In genomic region chr15:40238481-40238926, GRCh38 we compare ENCODE assay signal across 9 cellular contexts. TPM values are rescaled to one million over a fixed set of nuclear protein-coding genes. Genes with fewer than 3 reads are reported as not detected.
DNase-seq lines count a peak whose midpoint lies in the region; ATAC-seq, FAIRE-seq and TF ChIP-seq lines count a peak whose summit lies in the region.
"Had no signal": no experiment of that assay in that cellular context is flagged by ENCODE, and none has a peak within 500 bp of the region (broad histone marks: within the 10 kb centered on the region; RNA-seq: fewer than 3 reads in every experiment).

No MANE protein-coding gene starts in this region.

- H3K4me3 Mint-ChIP-seq in type B pancreatic cell = peak overlapping the region; percentile 69
- no peak overlapping the region for H3K4me3 Mint-ChIP-seq in T-helper 2 cell treated with Interferon-gamma antibody and Interleukin-4, amounts not matched to agents 5 μg/mL and 100 μg/mL, for 36 hours

- CTCF ChIA-PET in K562 (lab: Yijun Ruan, JAX; ENCODE audit: low intra/inter-chr PET ratio) (no interaction called here), GM10248 (lab: Yijun Ruan, JAX) (interaction anchor here (1.0 to 10.0 kb wide), 10 partner anchors 10 to 193 kb away, joined by 3 to 101 read pairs (median 10); no protein-coding TSS in a partner anchor)

- 0 out of 2 replicates have a peak, but pooled peaks cover 3% of the 10 kb centered on the region for H4K20me1 ChIP-seq in K562 (replicated peaks; ENCODE audit: control insufficient read depth, insufficient read depth, low read length)

- ATAC-seq in Right ventricle myocardium inferior (no peak), right cardiac atrium (no peak), K562 (no peak), left lung (peak; percentile 8)
- ATAC-seq in activated CD4-positive, CD25-positive, alpha-beta regulatory T cell treated with anti-CD3 and anti-CD28 coated beads, Interleukin-2, amount 50 U/mL, for 24 hours = no peak

- TF ChIP-seq EP300 in K562 (IDR thresholded peaks at IDR 0.05; ENCODE audit: low read length) = no peak

- WGBS in right cardiac atrium = 31% methylated on average over 6 of the region's 6 CpGs
- WGBS in K562 (ENCODE audit: insufficient coverage, low coverage, missing lambda C conversion rate) = 21% methylated on average over 6 of the region's 6 CpGs

- peak overlapping the region in 1 of 2 experiments; percentile 31; a peak in 1 of 4 replicates for H3K9ac ChIP-seq in K562 (ENCODE audit: insufficient read depth in 1 of 2, low read depth in 2 of 2, low read length in 2 of 2)

- no peaks in the 10 kb centered on the region for H3K9me1 ChIP-seq in K562 (ENCODE audit: control insufficient read depth, insufficient read depth, low read length)

- no peak for TF ChIP-seq CTCF in K562 (IDR thresholded peaks at IDR 0.05 in 2 of 3, conservative IDR thresholded peaks at IDR 0.05 in 1 of 3; ENCODE audit: insufficient read depth in 2 of 3, low read depth in 1 of 3, low read length in 3 of 3)
- no peak for TF ChIP-seq CTCF in left lung (IDR thresholded peaks at IDR 0.05)
- TF ChIP-seq CTCF in type B pancreatic cell (conservative IDR thresholded peaks at IDR 0.05) = no peak
- no peak for TF ChIP-seq CTCF in GM10248 (IDR thresholded peaks at IDR 0.05; ENCODE audit: control extremely low read depth, extremely low read depth, low read depth, missing control alignments)

- no peak for TF ChIP-seq RAD21 in K562 (CRISPR knock-in tag; conservative IDR thresholded peaks at IDR 0.05 in 1 of 2, IDR thresholded peaks at IDR 0.05 in 1 of 2)

- peaks cover 6% of the 10 kb centered on the region for H3K4me1 Mint-ChIP-seq in type B pancreatic cell (ENCODE audit: unreplicated experiment)
- H3K4me1 Mint-ChIP-seq in T-helper 2 cell treated with Interferon-gamma antibody and Interleukin-4, amounts not matched to agents 5 μg/mL and 100 μg/mL, for 36 hours (ENCODE audit: low read depth) = peaks cover 5% of the 10 kb centered on the region

- no peaks in the 10 kb centered on the region for H3K9me3 Mint-ChIP-seq in type B pancreatic cell
- H3K9me3 Mint-ChIP-seq in T-helper 2 cell treated with Interferon-gamma antibody and Interleukin-4, amounts not matched to agents 5 μg/mL and 100 μg/mL, for 36 hours = no peaks in the 10 kb centered on the region

- FAIRE-seq in K562 (lab: Jason Lieb, UNC) = no peak

- BruUV-seq in K562 (replicated peaks; lab: Mats Ljungman, UMichigan) = no TSS peak

- H3K4me3 ChIP-seq in right cardiac atrium (ENCODE audit: low read length) (no peak overlapping the region), K562 (no peak overlapping the region; the same call in 1 of the 2 replicates), left lung (peak overlapping the region in 1 of 2 donors; percentile 5)

- no peaks in the 10 kb centered on the region for H3K9me3 ChIP-seq in right cardiac atrium (ENCODE audit: control insufficient read depth, low read length)
- H3K9me3 ChIP-seq in K562 (replicated peaks; ENCODE audit: control insufficient read depth, insufficient read depth, low read depth, low read length) = no peaks in the 10 kb centered on the region
- H3K9me3 ChIP-seq in left lung = no peaks in the 10 kb centered on the region
- H3K9me3 ChIP-seq: gastrocnemius medialis had no signal

- in situ Hi-C loops in K562 (cut with MboI) = no loop called here

- POLR2A ChIA-PET in K562 (lab: Yijun Ruan, JAX) = interaction anchor here (0.6 to 1.3 kb wide), 7 partner anchors 9 to 50 kb away, joined by 3 to 5 read pairs (median 3); no protein-coding TSS in a partner anchor
- POLR2A ChIA-PET in GM10248 (lab: Yijun Ruan, JAX) = interaction anchor here (0.6 to 1.2 kb wide), 3 partner anchors 10 to 182 kb away, joined by 3 to 5 read pairs (median 3); no protein-coding TSS in a partner anchor

- TF ChIP-seq POLR2A in K562 (conservative IDR thresholded peaks at IDR 0.05) = no peak

- peak overlapping the region; percentile 75; the same call in 1 of the 2 replicates for H2AFZ ChIP-seq in K562 (ENCODE audit: low read depth, low read length)

- H3K27ac ChIP-seq in right cardiac atrium (ENCODE audit: low read length) (no peak overlapping the region), K562 (ENCODE audit: extremely low read depth, low read depth, low read length) (no peak overlapping the region), left lung (no peak overlapping the region)
- H3K27ac ChIP-seq: gastrocnemius medialis had no signal

- peak overlapping the region; percentile 71 for H3K4me2 ChIP-seq in K562 (ENCODE audit: insufficient read depth, low read length)

- no peaks in the 10 kb centered on the region for H3K79me2 ChIP-seq in K562 (ENCODE audit: control insufficient read depth, insufficient read depth, low read length)

- no peak overlapping the region for H3K27ac Mint-ChIP-seq in type B pancreatic cell
- H3K27ac Mint-ChIP-seq in T-helper 2 cell treated with Interferon-gamma antibody and Interleukin-4, amounts not matched to agents 5 μg/mL and 100 μg/mL, for 36 hours = no peak overlapping the region

- H3K36me3 ChIP-seq in K562 (ENCODE audit: control insufficient read depth, insufficient read depth, low read length) (no peaks in the 10 kb centered on the region), left lung (no peaks in the 10 kb centered on the region)
- H3K36me3 ChIP-seq: gastrocnemius medialis had no signal

- peaks cover 13% of the 10 kb centered on the region for H3K27me3 Mint-ChIP-seq in type B pancreatic cell
- H3K27me3 Mint-ChIP-seq in T-helper 2 cell treated with Interferon-gamma antibody and Interleukin-4, amounts not matched to agents 5 μg/mL and 100 μg/mL, for 36 hours (ENCODE audit: low read depth) = peaks cover 18% of the 10 kb centered on the region

- no peaks in the 10 kb centered on the region for H3K36me3 Mint-ChIP-seq in type B pancreatic cell
- H3K36me3 Mint-ChIP-seq in T-helper 2 cell treated with Interferon-gamma antibody and Interleukin-4, amounts not matched to agents 5 μg/mL and 100 μg/mL, for 36 hours (ENCODE audit: low read depth) = peaks cover 2% of the 10 kb centered on the region

- DNase-seq in Right ventricle myocardium inferior (ENCODE audit: missing footprints) = peak; percentile 14
- no peak for DNase-seq in right cardiac atrium
- peak in 1 of 4 experiments; percentile 20 for DNase-seq in K562 (ENCODE audit: extremely low read depth in 1 of 4, low spot score in 3 of 4)
- DNase-seq in left lung = no peak
- no peak for DNase-seq in type B pancreatic cell (ENCODE audit: extremely low spot score, unreplicated experiment)
- DNase-seq in T-helper 2 cell treated with Interferon-gamma antibody and Interleukin-4, amounts not matched to agents 5 μg/mL and 100 μg/mL, for 36 hours (ENCODE audit: low spot score) = no peak
- DNase-seq in GM10248 (ENCODE audit: extremely low spot score) = no peak

- H3K27me3 ChIP-seq in right cardiac atrium (ENCODE audit: control insufficient read depth, insufficient read depth) (no peaks in the 10 kb centered on the region), K562 (ENCODE audit: control insufficient read depth in 2 of 2, insufficient read depth in 2 of 2, low read length in 2 of 2) (peaks cover 0 to 7% of the 10 kb centered on the region in 2 experiments; a peak in 1 of 5 replicates), left lung (peaks cover 0 to 33% of the 10 kb centered on the region in 2 donors)

- intact Hi-C loops in Right ventricle myocardium inferior (cut with DNase I) = no loop called here
- intact Hi-C loops in right cardiac atrium (cut with DNase I) = no loop called here
- intact Hi-C loops in K562 (cut with micrococcal nuclease) = no loop called here
- intact Hi-C loops in left lung (cut with DNase I) = no loop called here

- H3K4me1 ChIP-seq in right cardiac atrium (ENCODE audit: control insufficient read depth, insufficient read depth, low read length) (no peaks in the 10 kb centered on the region), K562 (replicated peaks in 1 of 2; ENCODE audit: control insufficient read depth in 2 of 2, insufficient read depth in 2 of 2, low read length in 2 of 2) (peaks cover 32 to 53% of the 10 kb centered on the region in 2 experiments), left lung (peaks cover 0 to 30% of the 10 kb centered on the region in 2 donors)

RNA-seq across cellular contexts. Expression of gene PAK6, which starts 0.4 kb away (rescaled TPM):
- 10.1 TPM for total RNA-seq in Right ventricle myocardium inferior
- total RNA-seq in right cardiac atrium = 10 to 100 TPM in 3 of 4 donors, 1 to 10 TPM in 1; 9.2 to 22.6 (median 16.8) TPM
- 13.0 TPM for polyA plus RNA-seq in right cardiac atrium
- total RNA-seq in K562 (2011; cell fraction: chromatin; rRNA removed; ENCODE audit: low replicate concordance) = 0.25 and 1.3 TPM in 2 replicates
- 0.66 and 1.8 TPM in 2 replicates for total RNA-seq in K562 (2011; cell fraction: nucleolus; rRNA removed)
- total RNA-seq in K562 (2011; cell fraction: nucleoplasm; rRNA removed) = 0.15 and 1.8 TPM in 2 replicates
- total RNA-seq in K562 (2014; rRNA removed) = 0.08 and 0.09 TPM in 2 replicates
- total RNA-seq in K562 (2014; rRNA removed; fragmentation: Illumina TruSeq; extraction: Trizol) = 0.22 TPM in 1 of 2 replicates, not detected in the other
- 0.08 TPM in 1 of 2 replicates, not detected in the other for total RNA-seq in K562 (2015; rRNA removed; fragmentation: Illumina TruSeq; extraction: Trizol)
- 0.20 and 0.47 TPM in 2 replicates for total RNA-seq in K562 (2021)
- polyA plus RNA-seq in K562 (2011; rRNA removed) = 0.28 and 0.74 TPM in 2 replicates
- polyA plus RNA-seq in K562 (2011; cell fraction: cytosol; rRNA removed) = 0.25 and 2.2 TPM in 2 replicates
- 0.18 and 2.1 TPM in 2 replicates for polyA plus RNA-seq in K562 (2011; cell fraction: nucleus; rRNA removed)
- polyA plus RNA-seq in K562 (2012) = 0.17 and 0.33 TPM in 2 replicates
- 0.16 and 0.33 TPM in 2 replicates for polyA plus RNA-seq in K562 (2014; fragmentation: Illumina TruSeq; extraction: Trizol)
- under 1 TPM in 1 of 2 experiments, not detected in 1; 0.03 TPM for polyA plus RNA-seq in K562 (2014; fragmentation: Nextera tagmentation; extraction: Ambion mirVana)
- polyA plus RNA-seq in K562 (2014; rRNA removed) = 0.04 and 0.07 TPM in 2 replicates
- 0.15 and 0.25 TPM in 2 replicates for polyA minus RNA-seq in K562 (2011; rRNA and poly(A)+ RNA removed)
- 1.1 TPM in 1 of 2 replicates, not detected in the other for polyA minus RNA-seq in K562 (2011; cell fraction: cytosol; rRNA and poly(A)+ RNA removed)
- 0.33 and 2.3 TPM in 2 replicates for polyA minus RNA-seq in K562 (2011; cell fraction: nucleus; rRNA and poly(A)+ RNA removed)
- 10 to 100 TPM in 1 of 2 donors, 1 to 10 TPM in 1; 9.0 to 14.6 TPM for total RNA-seq in left lung
- total RNA-seq in type B pancreatic cell (ENCODE audit: low replicate concordance) = 7.8 and 21.2 TPM in 2 replicates

RNA-seq across cellular contexts. Expression of gene ANKRD63, which starts 44.4 kb away (rescaled TPM):
- total RNA-seq in Right ventricle myocardium inferior = 0.92 TPM
- total RNA-seq in right cardiac atrium = 1 to 10 TPM in 3 of 4 donors, under 1 TPM in 1; 0.42 to 5.0 (median 4.4) TPM
- 0.68 TPM for polyA plus RNA-seq in right cardiac atrium
- total RNA-seq in K562 (2011; cell fraction: chromatin; rRNA removed; ENCODE audit: low replicate concordance) = 1.5 TPM in 1 of 2 replicates, not detected in the other
- total RNA-seq in K562 (2011; cell fraction: nucleolus; rRNA removed) = 0.92 and 2.5 TPM in 2 replicates
- total RNA-seq in K562 (2011; cell fraction: nucleoplasm; rRNA removed) = not detected in 2 replicates
- total RNA-seq in K562 (2014; rRNA removed) = 2.0 and 2.5 TPM in 2 replicates
- total RNA-seq in K562 (2014; rRNA removed; fragmentation: Illumina TruSeq; extraction: Trizol) = not detected in 2 replicates
- total RNA-seq in K562 (2015; rRNA removed; fragmentation: Illumina TruSeq; extraction: Trizol) = not detected in 2 replicates
- total RNA-seq in K562 (2021) = 1.8 and 2.5 TPM in 2 replicates
- 0.19 TPM in 1 of 2 replicates, not detected in the other for polyA plus RNA-seq in K562 (2011; rRNA removed)
- 0.24 and 2.1 TPM in 2 replicates for polyA plus RNA-seq in K562 (2011; cell fraction: cytosol; rRNA removed)
- polyA plus RNA-seq in K562 (2011; cell fraction: nucleus; rRNA removed) = 2.7 and 5.3 TPM in 2 replicates
- polyA plus RNA-seq in K562 (2012) = 0.60 and 1.1 TPM in 2 replicates
- not detected in 2 replicates for polyA plus RNA-seq in K562 (2014; fragmentation: Illumina TruSeq; extraction: Trizol)
- not detected for polyA plus RNA-seq in K562 (2014; fragmentation: Nextera tagmentation; extraction: Ambion mirVana)
- polyA plus RNA-seq in K562 (2014; rRNA removed) = 0.63 and 1.3 TPM in 2 replicates
- polyA minus RNA-seq in K562 (2011; rRNA and poly(A)+ RNA removed) = not detected in 2 replicates
- polyA minus RNA-seq in K562 (2011; cell fraction: cytosol; rRNA and poly(A)+ RNA removed) = 1.5 and 3.5 TPM in 2 replicates
- 3.4 and 3.7 TPM in 2 replicates for polyA minus RNA-seq in K562 (2011; cell fraction: nucleus; rRNA and poly(A)+ RNA removed)
- not detected for total RNA-seq in left lung
- total RNA-seq in type B pancreatic cell (ENCODE audit: low replicate concordance) = 0.98 and 1.5 TPM in 2 replicates
- total RNA-seq: gastrocnemius medialis had no signal
